Comparison of ENCODE assay signal across 21 cellular contexts in the genomic region with DNA sequence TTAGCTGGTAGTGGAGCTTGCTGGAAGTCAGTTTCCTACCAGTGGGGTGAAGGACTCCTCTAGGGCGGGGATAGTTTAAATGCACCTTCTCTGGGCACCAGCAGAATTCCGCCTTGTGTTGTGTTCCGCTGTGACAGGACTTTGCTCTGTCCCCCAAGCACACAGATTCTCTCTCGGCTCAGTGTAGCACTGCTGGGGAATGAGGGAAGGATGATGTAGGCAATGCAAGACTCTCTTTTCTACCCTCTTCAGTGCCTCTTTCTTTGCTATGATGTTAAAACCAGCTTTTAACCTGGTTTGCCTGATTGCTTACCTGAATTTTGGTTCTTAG.
A peak's percentile ranks its signal among the peaks of the same experiment; 100 is the strongest.
DNase-seq lines count a peak whose midpoint lies in the region; ATAC-seq, FAIRE-seq and TF ChIP-seq lines count a peak whose summit lies in the region.
"Had no signal": no experiment of that assay in that cellular context is flagged by ENCODE, and none has a peak within 500 bp of the region (broad histone marks: within the 10 kb centered on the region; RNA-seq: fewer than 3 reads in every experiment).

No MANE protein-coding gene starts in this region.

- TF ChIP-seq CTCF in GM23338 (conservative IDR thresholded peaks at IDR 0.05; ENCODE audit: low read depth in 2 of 2) (no peak), bronchial epithelial cell (IDR thresholded peaks at IDR 0.05; ENCODE audit: insufficient read depth, low read length, severe bottlenecking) (no peak), liver (IDR thresholded peaks at IDR 0.05; ENCODE audit: low read depth, low read length, missing input control) (no peak)

- ATAC-seq in GM23338 (peak; percentile 53), left colon (no peak)
- ATAC-seq: CD8-positive, alpha-beta T cell had no signal

- H3K79me2 ChIP-seq in GM23338 (replicated peaks; ENCODE audit: insufficient read depth), result no peaks in the 10 kb centered on the region

- H3K9me3 Mint-ChIP-seq in GM23338, result no peaks in the 10 kb centered on the region
- H3K9me3 Mint-ChIP-seq: CD8-positive, alpha-beta T cell; HFFc6 had no signal

- H3K9me3 ChIP-seq in liver (ENCODE audit: control insufficient read depth in 4 of 4, low read length in 3 of 4), result no peaks in the 10 kb centered on the region
- H3K9me3 ChIP-seq: BLaER1, Caco-2, HAP-1 had no signal

- no peaks in the 10 kb centered on the region for H3F3A ChIP-seq in GM23338 (replicated peaks; ENCODE audit: low read depth)

- intact Hi-C loops in left colon (cut with DNase I, micrococcal nuclease), result no loop called here

- H3K4me3 Mint-ChIP-seq in GM23338, result no peak overlapping the region
- H3K4me3 Mint-ChIP-seq: B cell; CD4-positive, CD25-positive, alpha-beta regulatory T cell; CD8-positive, alpha-beta T cell; HFFc6 had no signal

- DNase-seq in GM23338 (ENCODE audit: low spot score), result no peak
- DNase-seq in bronchial epithelial cell (ENCODE audit: low read depth), result no peak
- DNase-seq in left colon, result no peak
- DNase-seq in NCI-H2107 treated with DMSO at 0.1 percent for 48 hours (lab: John Stamatoyannopoulos, UW; ENCODE audit: unreplicated experiment), result no peak
- no peak for DNase-seq in hepatic stellate cell (ENCODE audit: low spot score)
- DNase-seq: Caco-2; CD4-positive, CD25-positive, alpha-beta regulatory T cell; CD8-positive, alpha-beta T cell; DND-41 had no signal

- no peaks in the 10 kb centered on the region for H3K9me2 ChIP-seq in GM23338 (ENCODE audit: insufficient read depth)

- H3K4me1 Mint-ChIP-seq in GM23338, result peaks cover 13% of the 10 kb centered on the region
- H3K4me1 Mint-ChIP-seq: B cell; CD4-positive, CD25-positive, alpha-beta regulatory T cell had no signal

- no peak overlapping the region for H3K4me3 ChIP-seq in GM23338
- H3K4me3 ChIP-seq in bronchial epithelial cell (ENCODE audit: low read depth, low read length), result no peak overlapping the region
- H3K4me3 ChIP-seq in liver (ENCODE audit: low read depth in 1 of 3, low read length in 3 of 3), result no peak overlapping the region
- H3K4me3 ChIP-seq: BLaER1, GM23248, HAP-1 had no signal

- WGBS in liver, result 42% methylated on average over 4 of the region's 4 CpGs

- H3K27me3 ChIP-seq in GM23338 (ENCODE audit: insufficient read depth), result no peaks in the 10 kb centered on the region
- no peaks in the 10 kb centered on the region for H3K27me3 ChIP-seq in bronchial epithelial cell (ENCODE audit: control insufficient read depth, insufficient read depth, low read length)
- H3K27me3 ChIP-seq in liver (ENCODE audit: control insufficient read depth in 4 of 4, insufficient read depth in 4 of 4, low read length in 3 of 4), result no peaks in the 10 kb centered on the region
- H3K27me3 ChIP-seq: BLaER1 had no signal

- H3K27ac ChIP-seq in GM23338 (ENCODE audit: low read depth), result no peak overlapping the region
- H3K27ac ChIP-seq in liver (ENCODE audit: low read depth in 1 of 2, low read length in 2 of 2), result peak overlapping the region; percentile 53 to 72
- H3K27ac ChIP-seq: 22Rv1, BLaER1, C4-2B, GM23248 had no signal

- no peaks in the 10 kb centered on the region for H3K36me3 ChIP-seq in GM23338 (ENCODE audit: insufficient read depth)
- no peaks in the 10 kb centered on the region for H3K36me3 ChIP-seq in bronchial epithelial cell (ENCODE audit: control insufficient read depth, insufficient read depth, low read length)
- H3K36me3 ChIP-seq in liver (ENCODE audit: control insufficient read depth in 4 of 4, insufficient read depth in 3 of 4, low read depth in 1 of 4, low read length in 3 of 4), result no peaks in the 10 kb centered on the region
- H3K36me3 ChIP-seq: HAP-1 had no signal

- H3K4me2 ChIP-seq in GM23338, result no peak overlapping the region
- H3K4me2 ChIP-seq: BLaER1 had no signal

- peak; percentile 47 for FAIRE-seq in bronchial epithelial cell (lab: Jason Lieb, UNC)
- FAIRE-seq: A204.1, G401.6, GM12892, GM19239 had no signal

- no peak for TF ChIP-seq RAD21 in liver (IDR thresholded peaks at IDR 0.05)

- H3K36me3 Mint-ChIP-seq in GM23338 (ENCODE audit: low read depth), result no peaks in the 10 kb centered on the region
- H3K36me3 Mint-ChIP-seq: CD4-positive, CD25-positive, alpha-beta regulatory T cell; CD8-positive, alpha-beta T cell had no signal

- no peak overlapping the region; the same call in 1 of the 2 replicates for H3K27ac Mint-ChIP-seq in GM23338
- H3K27ac Mint-ChIP-seq: B cell; CD4-positive, CD25-positive, alpha-beta regulatory T cell; CD8-positive, alpha-beta T cell; HFFc6 had no signal

- H3K9ac ChIP-seq in liver (ENCODE audit: low read depth in 1 of 2, low read length in 2 of 2), result no peak overlapping the region
- H3K9ac ChIP-seq: BLaER1, GM23248 had no signal

- H3K4me1 ChIP-seq in GM23338 (ENCODE audit: insufficient read depth) (peaks cover 15% of the 10 kb centered on the region; the same call in 1 of the 2 replicates), liver (ENCODE audit: control insufficient read depth in 4 of 4, insufficient read depth in 4 of 4, low read length in 3 of 4) (peaks cover 0 to 15% (median 11%) of the 10 kb centered on the region in 4 donors)
- H3K4me1 ChIP-seq: BLaER1, Caco-2 had no signal

- no peaks in the 10 kb centered on the region for H3K27me3 Mint-ChIP-seq in GM23338 (ENCODE audit: insufficient read depth, low read depth, poor library complexity)
- H3K27me3 Mint-ChIP-seq: B cell; CD4-positive, CD25-positive, alpha-beta regulatory T cell had no signal

- H2AFZ ChIP-seq in GM23338, result no peak overlapping the region
- H2AFZ ChIP-seq: GM23248 had no signal

- H4K20me1 ChIP-seq in GM23338 (replicated peaks; ENCODE audit: insufficient read depth), result no peaks in the 10 kb centered on the region
- H4K20me1 ChIP-seq: BLaER1 had no signal

TF ChIP-seq in GM23338, 12 proteins besides CTCF, POLR2A, EP300 and RAD21:
- TF ChIP-seq STAT1 (IDR thresholded peaks at IDR 0.05; ENCODE audit: unreplicated experiment), result no peak
TF ChIP-seq in GM23338: peak in this region for 0.

TF ChIP-seq in liver, 16 proteins besides CTCF, POLR2A, EP300 and RAD21:
- peak; percentile 39 for TF ChIP-seq SP1 (IDR thresholded peaks at IDR 0.05)
- peak; percentile 55 for TF ChIP-seq HNF4G (IDR thresholded peaks at IDR 0.05)
- peak; percentile 60 to 73 for TF ChIP-seq HNF4A (conservative IDR thresholded peaks at IDR 0.05)
- no peak for TF ChIP-seq EGR1 (IDR thresholded peaks at IDR 0.05; ENCODE audit: low read depth in 2 of 2)
